ENCODE assay signal across 8 cellular contexts in genomic region chr12:124466200-124467128, GRCh38.
DNase-seq lines count a peak whose midpoint lies in the region; ATAC-seq and TF ChIP-seq lines count a peak whose summit lies in the region.

No MANE protein-coding gene starts in this region.

- peak in 3 of 6 experiments; percentile 19 to 33 (median 31) for TF ChIP-seq CTCF in esophagus squamous epithelium (IDR thresholded peaks at IDR 0.05)

- 81% methylated on average over 13 to 22 of the region's 31 CpGs for WGBS in esophagus squamous epithelium, 2 donors

- intact Hi-C loops in esophagus squamous epithelium (cut with DNase I), result no loop called here

- peaks cover 70% of the 10 kb centered on the region for H3K36me3 ChIP-seq in KOPT-K1 (ENCODE audit: insufficient read depth, low read length)
- peaks cover 16 to 80% (median 24%) of the 10 kb centered on the region in 3 donors for H3K36me3 ChIP-seq in esophagus squamous epithelium

- peak; percentile 69 for DNase-seq in EL
- DNase-seq in activated CD4-positive, alpha-beta T cell treated with anti-CD3 and anti-CD28 coated beads, Interleukin-2, amount 50 U/mL, for 24 hours (ENCODE audit: low read depth in 1 of 2, low spot score in 1 of 2), result peak; percentile 63 to 78
- peak; percentile 32 for DNase-seq in esophagus squamous epithelium (lab: John Stamatoyannopoulos, UW)
- peak; percentile 80 for DNase-seq in stimulated activated CD4-positive, alpha-beta T cell treated with anti-CD3 and anti-CD28 coated beads, Interleukin-2, amount 100 ng/mL, for 4 hours (ENCODE audit: low read depth)
- DNase-seq in H4 (ENCODE audit: low spot score), result no peak
- no peak for DNase-seq in NCI-H146 treated with DMSO at 0.1 percent for 48 hours (lab: John Stamatoyannopoulos, UW; ENCODE audit: unreplicated experiment)

- peak overlapping the region in 3 of 4 donors; percentile 4 to 37 (median 29) for H3K4me3 ChIP-seq in esophagus squamous epithelium

- H3K4me1 ChIP-seq in esophagus squamous epithelium, result peaks cover 0 to 37% (median 4%) of the 10 kb centered on the region in 3 donors

- TF ChIP-seq POLR2A in esophagus squamous epithelium (IDR thresholded peaks at IDR 0.05), result no peak

- peak; percentile 96 for ATAC-seq in GM21423 (IDR thresholded peaks at IDR 0.05; ENCODE audit: unreplicated experiment)

- H3K27ac ChIP-seq in KOPT-K1 (ENCODE audit: low read depth, low read length, poor library complexity, severe bottlenecking), result peak overlapping the region; percentile 89
- peak overlapping the region in 3 of 4 donors; percentile 36 to 49 (median 45) for H3K27ac ChIP-seq in esophagus squamous epithelium

- H3K27me3 ChIP-seq in esophagus squamous epithelium, result no peaks in the 10 kb centered on the region

- H3K9me3 ChIP-seq in KOPT-K1 (ENCODE audit: insufficient read depth, low read length, poor library complexity, severe bottlenecking) (peaks cover 34% of the 10 kb centered on the region), esophagus squamous epithelium (peaks cover 0 to 8% (median 6%) of the 10 kb centered on the region in 3 donors)

Comparison
In these comparisons a context has a peak if more than half of its experiments do, and no peak if none do; other contexts are left out.
1. DNase-seq: peak in EL (single experiment), activated CD4-positive, alpha-beta T cell treated with anti-CD3 and anti-CD28 coated beads, Interleukin-2, amount 50 U/mL, for 24 hours (2 of 2), esophagus squamous epithelium (single experiment) and stimulated activated CD4-positive, alpha-beta T cell treated with anti-CD3 and anti-CD28 coated beads, Interleukin-2, amount 100 ng/mL, for 4 hours (single experiment); none in H4 (single experiment) and NCI-H146 treated with DMSO at 0.1 percent for 48 hours (single experiment).